In genomic region chr4:148441624-148441985, GRCh38 we compare ENCODE assay signal across 8 cellular contexts. TPM values are rescaled to one million over a fixed set of nuclear protein-coding genes. Genes with fewer than 3 reads are reported as not detected.
DNase-seq lines count a peak whose midpoint lies in the region; ATAC-seq and TF ChIP-seq lines count a peak whose summit lies in the region.

No MANE protein-coding gene starts in this region.

- TF ChIP-seq CTCF in AG04450 (IDR thresholded peaks at IDR 0.05; ENCODE audit: low read depth, low read length), result no peak
- TF ChIP-seq CTCF in IMR-90 (conservative IDR thresholded peaks at IDR 0.05; ENCODE audit: low read depth, low read length), result no peak
- no peak for TF ChIP-seq CTCF in coronary artery (IDR thresholded peaks at IDR 0.05)

- BruUV-seq in IMR-90 (replicated peaks; lab: Mats Ljungman, UMichigan), result no TSS peak

- peak overlapping the region; percentile 91 to 99 (median 98) for H3K4me3 Mint-ChIP-seq in naive B cell

- no peaks in the 10 kb centered on the region for H3K79me1 ChIP-seq in IMR-90 (ENCODE audit: low read depth in 1 of 2, low read length in 2 of 2)

- H3K27ac ChIP-seq in AG04450 (ENCODE audit: low read depth, low read length), result no peak overlapping the region
- no peak overlapping the region for H3K27ac ChIP-seq in IMR-90 (ENCODE audit: insufficient read depth, low read length)
- H3K27ac ChIP-seq in coronary artery, result peak overlapping the region; percentile 69 to 92

- H3K4ac ChIP-seq in IMR-90 (ENCODE audit: low read depth, low read length), result no peak overlapping the region

- no peaks in the 10 kb centered on the region for H3K36me3 ChIP-seq in IMR-90 (ENCODE audit: control insufficient read depth, insufficient read depth, low read length)

- peak overlapping the region; percentile 95 for H2AFZ ChIP-seq in IMR-90 (replicated peaks; ENCODE audit: low read length, poor library complexity)

- H3K9me3 Mint-ChIP-seq in naive B cell, result no peaks in the 10 kb centered on the region

- no peak overlapping the region for H3K14ac ChIP-seq in IMR-90 (replicated peaks; ENCODE audit: low read depth, low read length)

- no peaks in the 10 kb centered on the region for H4K20me1 ChIP-seq in IMR-90 (ENCODE audit: insufficient read depth, low read length)

- no peak overlapping the region for H2BK120ac ChIP-seq in IMR-90 (ENCODE audit: low read depth, low read length)

- H2AK9ac ChIP-seq in IMR-90 (replicated peaks; ENCODE audit: low read depth, low read length, poor library complexity), result no peak overlapping the region

- in situ Hi-C loops in IMR-90 (cut with MboI; ENCODE audit: low sequenced_read_pairs), result no loop called here

- no peak overlapping the region for H3K9ac ChIP-seq in IMR-90 (ENCODE audit: low read depth, low read length)

- no peak for DNase-seq in AG04450 (ENCODE audit: low read depth, low spot score)
- no peak for DNase-seq in IMR-90
- no peak for DNase-seq in coronary artery (ENCODE audit: low spot score)
- DNase-seq in naive B cell, result no peak
- DNase-seq in NCI-H187 treated with DMSO at 0.1 percent for 48 hours (lab: John Stamatoyannopoulos, UW), result no peak
- DNase-seq in DMS79 treated with DMSO at 0.1 percent for 48 hours (lab: John Stamatoyannopoulos, UW), result no peak
- DNase-seq in NCI-H1092 (lab: John Stamatoyannopoulos, UW), result no peak

- intact Hi-C loops in IMR-90 (cut with micrococcal nuclease), result loop anchor here (5.0 kb wide), 2 partner anchors 591 to 821 kb away; no protein-coding TSS in a partner anchor

- dilution Hi-C loops in IMR-90 (cut with HindIII; ENCODE audit: low sequenced_read_pairs, unreplicated experiment), result no loop called here

- POLR2A ChIA-PET in AG04450 (lab: Yijun Ruan, JAX), result no interaction called here
- POLR2A ChIA-PET in IMR-90 (lab: Charles Lee; ENCODE audit: unreplicated experiment), result no interaction called here

- H2BK15ac ChIP-seq in IMR-90 (ENCODE audit: low read depth, low read length), result no peak overlapping the region

- no peak overlapping the region for H2BK5ac ChIP-seq in IMR-90 (ENCODE audit: low read depth, low read length, poor library complexity, severe bottlenecking)

- no peak overlapping the region for H3K18ac ChIP-seq in IMR-90 (ENCODE audit: low read depth, low read length)

- peak overlapping the region in 3 of 6 donors; percentile 96 to 98 (median 98) for H3K27ac Mint-ChIP-seq in naive B cell

- WGBS in IMR-90 (ENCODE audit: extremely low coverage in 2 of 2, insufficient read length in 1 of 2), 2 experiments, result no CpG with 5 or more reads among the region's 12 CpGs

- H3K4me3 ChIP-seq in AG04450 (ENCODE audit: low read depth, low read length), result peak overlapping the region; percentile 74
- peak overlapping the region; percentile 66 for H3K4me3 ChIP-seq in IMR-90 (ENCODE audit: insufficient read depth, low read depth, low read length)
- H3K4me3 ChIP-seq in coronary artery, result peak overlapping the region; percentile 91

- H3K4me1 Mint-ChIP-seq in naive B cell, result peaks cover 16 to 35% (median 29%) of the 10 kb centered on the region in 3 donors

- H3K56ac ChIP-seq in IMR-90 (ENCODE audit: extremely low read depth, insufficient read depth, low read length), result no peak overlapping the region

- no peak for TF ChIP-seq POLR2A in IMR-90 (IDR thresholded peaks at IDR 0.05; ENCODE audit: low read depth, low read length)

- no peak overlapping the region; the same call in 1 of the 2 replicates for H3K23ac ChIP-seq in IMR-90 (ENCODE audit: low read depth, low read length)

- no peak overlapping the region for H2AK5ac ChIP-seq in IMR-90 (ENCODE audit: low read depth, low read length)

- peak overlapping the region; percentile 94 for H3K4me2 ChIP-seq in IMR-90 (ENCODE audit: low read depth, low read length)

- H3K9me3 ChIP-seq in AG04450 (ENCODE audit: control insufficient read depth, insufficient read depth, low read length) (peaks cover 5% of the 10 kb centered on the region; the same call in 1 of the 2 replicates), IMR-90 (ENCODE audit: control insufficient read depth, insufficient read depth, low read length) (no peaks in the 10 kb centered on the region)

- ATAC-seq in IMR-90 (ENCODE audit: low read depth) (no peak), naive B cell (ENCODE audit: low read depth in 2 of 2) (no peak), GM21423 (IDR thresholded peaks at IDR 0.05; ENCODE audit: unreplicated experiment) (no peak)

- H2BK20ac ChIP-seq in IMR-90 (ENCODE audit: low read depth, low read length), result no peak overlapping the region

- H3K9me1 ChIP-seq in IMR-90 (ENCODE audit: insufficient read depth, low read length), result no peaks in the 10 kb centered on the region

- H3K36me3 Mint-ChIP-seq in naive B cell, result no peaks in the 10 kb centered on the region

- CTCF ChIA-PET in AG04450 (lab: Charles Lee), result no interaction called here
- CTCF ChIA-PET in IMR-90 (lab: Yijun Ruan, JAX), result no interaction called here

- no peak overlapping the region for H4K91ac ChIP-seq in IMR-90 (ENCODE audit: insufficient read depth, low read depth, low read length)

- H3K4me1 ChIP-seq in IMR-90 (ENCODE audit: control insufficient read depth, insufficient read depth, low read length), result no peaks in the 10 kb centered on the region

- H3K27me3 ChIP-seq in AG04450 (ENCODE audit: control insufficient read depth, insufficient read depth, low read length), result peaks cover 53% of the 10 kb centered on the region
- H3K27me3 ChIP-seq in IMR-90 (ENCODE audit: control insufficient read depth, insufficient read depth, low read length), result peaks cover 36% of the 10 kb centered on the region

- H4K8ac ChIP-seq in IMR-90 (ENCODE audit: low read depth in 2 of 2, low read length in 2 of 2), result no peak overlapping the region

- no peaks in the 10 kb centered on the region for H3K27me3 Mint-ChIP-seq in naive B cell

- H4K5ac ChIP-seq in IMR-90 (ENCODE audit: low read depth, low read length), result no peak overlapping the region

- TF ChIP-seq RAD21 in IMR-90 (IDR thresholded peaks at IDR 0.05; ENCODE audit: low read length), result no peak

TF ChIP-seq in IMR-90, 13 proteins besides CTCF, POLR2A, EP300 and RAD21:
- TF ChIP-seq RFX5 (IDR thresholded peaks at IDR 0.05; ENCODE audit: low read depth, low read length) (no peak), SMC3 (IDR thresholded peaks at IDR 0.05; ENCODE audit: low read depth, low read length) (no peak), USF2 (IDR thresholded peaks at IDR 0.05; ENCODE audit: low read depth, low read length) (no peak), BHLHE40 (IDR thresholded peaks at IDR 0.05; ENCODE audit: low read depth, low read length) (no peak), ELK1 (IDR thresholded peaks at IDR 0.05; ENCODE audit: borderline replicate concordance, low read depth, low read length) (no peak), MAFK (IDR thresholded peaks at IDR 0.05; ENCODE audit: low read depth, low read length) (no peak), NFE2L2 (IDR thresholded peaks at IDR 0.05; ENCODE audit: low read depth, low read length) (no peak), MAZ (IDR thresholded peaks at IDR 0.05; ENCODE audit: borderline replicate concordance, low read depth, low read length) (no peak)

RNA-seq across cellular contexts. Expression of gene NR3C2, which starts 0.6 kb away (rescaled TPM):
- polyA plus RNA-seq in AG04450 (2011; rRNA removed) (0.10 and 0.14 TPM in 2 replicates), IMR-90 (2012; rRNA removed) (0.90 and 1.1 TPM in 2 replicates), naive B cell (ENCODE audit: low read depth in 6 of 6) (1 to 10 TPM; 2.4 to 6.4 (median 3.9) TPM)
- 0.26 and 0.37 TPM in 2 replicates for polyA minus RNA-seq in AG04450 (2011; rRNA and poly(A)+ RNA removed)
- 1.9 and 2.3 TPM in 2 replicates for total RNA-seq in IMR-90 (2012; rRNA removed)
- 0.30 and 0.43 TPM in 2 replicates for polyA plus RNA-seq in IMR-90 (2012; cell fraction: cytosol; rRNA removed)
- polyA plus RNA-seq in IMR-90 (2012; cell fraction: nucleus; rRNA removed; ENCODE audit: low replicate concordance), result 0.24 and 1.3 TPM in 2 replicates

Comparison
In these comparisons a context has a peak if more than half of its experiments do, and no peak if none do; other contexts are left out.
1. H3K27ac ChIP-seq: peak in coronary artery (2 of 2); none in AG04450 (single experiment) and IMR-90 (single experiment).
2. Peak in every context shown above with its lines, with median percentiles within 50 percentile points of each other: H3K4me3 ChIP-seq.